27 cellular contexts compared by ENCODE assay signal in the genomic region with DNA sequence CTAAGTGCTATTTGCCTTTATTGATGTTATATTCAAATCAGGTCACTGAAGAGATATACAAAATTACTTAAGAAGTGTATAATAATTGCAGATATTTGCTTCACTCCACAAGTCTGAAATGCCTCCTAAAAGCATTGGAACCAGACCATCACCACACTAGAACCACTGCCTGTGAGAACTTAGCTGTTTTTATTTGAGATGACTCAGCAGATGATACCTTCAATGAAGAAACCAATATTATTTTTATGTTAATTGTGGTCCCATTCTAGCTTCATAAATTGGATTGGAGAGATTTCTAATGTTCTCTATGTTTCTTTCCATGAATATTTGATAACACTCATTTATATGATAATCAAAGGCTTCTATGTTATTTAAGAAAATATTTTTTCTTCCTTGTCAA.
A peak's percentile ranks its signal among the peaks of the same experiment; 100 is the strongest.
DNase-seq lines count a peak whose midpoint lies in the region; ATAC-seq, FAIRE-seq and TF ChIP-seq lines count a peak whose summit lies in the region.
"Had no signal": no experiment of that assay in that cellular context is flagged by ENCODE, and none has a peak within 500 bp of the region (broad histone marks: within the 10 kb centered on the region; RNA-seq: fewer than 3 reads in every experiment).

No MANE protein-coding gene starts in this region.

- DNase-seq in A549 (ENCODE audit: low read depth in 1 of 2, low spot score in 1 of 2), result no peak
- peak; percentile 27 for DNase-seq in OCI-M1 (lab: John Stamatoyannopoulos, UW)
- DNase-seq in astrocyte of the spinal cord (ENCODE audit: low read depth, low spot score), result peak; percentile 12
- DNase-seq in erythroblast (lab: John Stamatoyannopoulos, UW), result peak; percentile 24 to 27
- DNase-seq in osteoblast (ENCODE audit: insufficient read length, low spot score, missing footprints), result no peak
- DNase-seq in stimulated activated naive B cell treated with anti-CD40 and anti-IgM and Interleukin-4, amounts not matched to agents 10 μg/mL and 1 μg/mL and 100 μg/mL, for 72 hours, result no peak
- DNase-seq in NCI-H1417 treated with DMSO at 0.1 percent for 48 hours (lab: John Stamatoyannopoulos, UW), result no peak
- DNase-seq: ACHN; BE2C; C1 segment of cervical spinal cord; CD4-positive, alpha-beta memory T cell; CD4-positive, CD25-positive, alpha-beta regulatory T cell; CD8-positive, alpha-beta memory T cell; COR-L47; DMS 273 treated with DMSO at 0.1 percent for 48 hours; DMS153; DMS53; DMS79; DND-41; EL; GDM1 had no signal

- H3K36me3 Mint-ChIP-seq in stimulated activated naive B cell treated with anti-CD40 and anti-IgM and Interleukin-4, amounts not matched to agents 10 μg/mL and 1 μg/mL and 100 μg/mL, for 72 hours, result no peaks in the 10 kb centered on the region
- H3K36me3 Mint-ChIP-seq: CD14-positive monocyte; CD4-positive, alpha-beta memory T cell; CD4-positive, CD25-positive, alpha-beta regulatory T cell; CD8-positive, alpha-beta memory T cell had no signal

- H3K9me3 ChIP-seq in A549 (no peaks in the 10 kb centered on the region), osteoblast (ENCODE audit: low read depth, low read length) (no peaks in the 10 kb centered on the region)
- H3K9me3 ChIP-seq: BE2C, BLaER1 had no signal

- H3K27ac ChIP-seq in A549, result no peak overlapping the region
- H3K27ac ChIP-seq in osteoblast (ENCODE audit: low read depth, low read length), result no peak overlapping the region
- H3K27ac ChIP-seq: 22Rv1, BLaER1 had no signal

- H3K4me3 Mint-ChIP-seq in stimulated activated naive B cell treated with anti-CD40 and anti-IgM and Interleukin-4, amounts not matched to agents 10 μg/mL and 1 μg/mL and 100 μg/mL, for 72 hours, result no peak overlapping the region
- H3K4me3 Mint-ChIP-seq: CD14-positive monocyte; CD4-positive, alpha-beta memory T cell; CD4-positive, CD25-positive, alpha-beta regulatory T cell; CD8-positive, alpha-beta memory T cell had no signal

- ATAC-seq in A549, result no peak
- ATAC-seq in stimulated activated naive B cell treated with anti-CD40 and anti-IgM and Interleukin-4, amounts not matched to agents 10 μg/mL and 1 μg/mL and 100 μg/mL, for 72 hours (replicated peaks), result no peak
- ATAC-seq: GM12878 had no signal

- no peaks in the 10 kb centered on the region for H3K36me3 ChIP-seq in osteoblast (ENCODE audit: insufficient read depth, low read length)
- H3K36me3 ChIP-seq: BE2C, BLaER1 had no signal

- no peaks in the 10 kb centered on the region for H3K4me1 ChIP-seq in A549
- H3K4me1 ChIP-seq in osteoblast (ENCODE audit: insufficient read depth, low read length), result no peaks in the 10 kb centered on the region
- H3K4me1 ChIP-seq: BE2C, BLaER1 had no signal

- no peak for TF ChIP-seq RAD21 in A549 (conservative IDR thresholded peaks at IDR 0.05 in 1 of 2, IDR thresholded peaks at IDR 0.05 in 1 of 2)

- H3K27me3 Mint-ChIP-seq in stimulated activated naive B cell treated with anti-CD40 and anti-IgM and Interleukin-4, amounts not matched to agents 10 μg/mL and 1 μg/mL and 100 μg/mL, for 72 hours, result no peaks in the 10 kb centered on the region
- H3K27me3 Mint-ChIP-seq: CD4-positive, alpha-beta memory T cell; CD4-positive, CD25-positive, alpha-beta regulatory T cell; CD8-positive, alpha-beta memory T cell had no signal

- TF ChIP-seq CTCF in A549 (IDR thresholded peaks at IDR 0.05) (no peak), astrocyte of the spinal cord (IDR thresholded peaks at IDR 0.05; ENCODE audit: low read depth, low read length) (no peak), osteoblast (IDR thresholded peaks at IDR 0.05; ENCODE audit: extremely low read depth, low read depth, low read length) (no peak)

- H3K4me3 ChIP-seq in A549 (no peak overlapping the region), astrocyte of the spinal cord (ENCODE audit: low read depth, low read length) (no peak overlapping the region), osteoblast (ENCODE audit: insufficient read depth, low read length) (no peak overlapping the region)
- H3K4me3 ChIP-seq: BLaER1, GM12878 had no signal

- in situ Hi-C loops in astrocyte of the spinal cord (cut with HindIII; ENCODE audit: low sequenced_read_pairs), result no loop called here

- no peaks in the 10 kb centered on the region for H3K27me3 ChIP-seq in osteoblast (ENCODE audit: insufficient read depth, low read length)
- H3K27me3 ChIP-seq: BE2C, BLaER1 had no signal

- H3K79me2 ChIP-seq in osteoblast (ENCODE audit: insufficient read depth, low read length), result no peaks in the 10 kb centered on the region

- H3K4me2 ChIP-seq in A549 (no peak overlapping the region), osteoblast (ENCODE audit: insufficient read depth, low read length) (no peak overlapping the region)
- H3K4me2 ChIP-seq: BLaER1 had no signal

- no peak overlapping the region for H3K27ac Mint-ChIP-seq in stimulated activated naive B cell treated with anti-CD40 and anti-IgM and Interleukin-4, amounts not matched to agents 10 μg/mL and 1 μg/mL and 100 μg/mL, for 72 hours
- H3K27ac Mint-ChIP-seq: CD4-positive, alpha-beta memory T cell; CD4-positive, CD25-positive, alpha-beta regulatory T cell; CD8-positive, alpha-beta memory T cell had no signal

- no peak for TF ChIP-seq EP300 in A549 (IDR thresholded peaks at IDR 0.05)

- H3K9me3 Mint-ChIP-seq in stimulated activated naive B cell treated with anti-CD40 and anti-IgM and Interleukin-4, amounts not matched to agents 10 μg/mL and 1 μg/mL and 100 μg/mL, for 72 hours, result no peaks in the 10 kb centered on the region

- CTCF ChIA-PET in A549 (lab: Yijun Ruan, JAX), result no interaction called here

- H4K20me1 ChIP-seq in osteoblast (ENCODE audit: insufficient read depth, low read length), result no peaks in the 10 kb centered on the region
- H4K20me1 ChIP-seq: BLaER1 had no signal

- no peak overlapping the region for H2AFZ ChIP-seq in osteoblast (ENCODE audit: low read length)

- FAIRE-seq in A549 (lab: Jason Lieb, UNC), result no peak
- FAIRE-seq: GM12878, GM12892, GM18507 had no signal

- POLR2A ChIA-PET in A549 (lab: Yijun Ruan, JAX), result no interaction called here

- TF ChIP-seq POLR2A in A549 (IDR thresholded peaks at IDR 0.05; ENCODE audit: low read length) (no peak), erythroblast (IDR thresholded peaks at IDR 0.05; ENCODE audit: low read length) (no peak)

- no peaks in the 10 kb centered on the region for H3K4me1 Mint-ChIP-seq in stimulated activated naive B cell treated with anti-CD40 and anti-IgM and Interleukin-4, amounts not matched to agents 10 μg/mL and 1 μg/mL and 100 μg/mL, for 72 hours
- H3K4me1 Mint-ChIP-seq: CD14-positive monocyte; CD4-positive, alpha-beta memory T cell; CD4-positive, CD25-positive, alpha-beta regulatory T cell; CD8-positive, alpha-beta memory T cell had no signal

TF ChIP-seq in A549, 52 proteins besides CTCF, POLR2A, EP300 and RAD21:
- TF ChIP-seq SMC3 (IDR thresholded peaks at IDR 0.05) (no peak), MAFK (IDR thresholded peaks at IDR 0.05; ENCODE audit: partially characterized antibody) (peak; percentile 31), ZC3H11A (IDR thresholded peaks at IDR 0.05) (no peak)

Comparison
In these comparisons a context has a peak if more than half of its experiments do, and no peak if none do; other contexts are left out.
1. DNase-seq: peak in OCI-M1 (single experiment), astrocyte of the spinal cord (single experiment) and erythroblast (2 of 2); none in A549 (0 of 2), osteoblast (single experiment), stimulated activated naive B cell treated with anti-CD40 and anti-IgM and Interleukin-4, amounts not matched to agents 10 μg/mL and 1 μg/mL and 100 μg/mL, for 72 hours (single experiment) and NCI-H1417 treated with DMSO at 0.1 percent for 48 hours (single experiment).